ENCODE assay signal across 14 cellular contexts in the genomic region with DNA sequence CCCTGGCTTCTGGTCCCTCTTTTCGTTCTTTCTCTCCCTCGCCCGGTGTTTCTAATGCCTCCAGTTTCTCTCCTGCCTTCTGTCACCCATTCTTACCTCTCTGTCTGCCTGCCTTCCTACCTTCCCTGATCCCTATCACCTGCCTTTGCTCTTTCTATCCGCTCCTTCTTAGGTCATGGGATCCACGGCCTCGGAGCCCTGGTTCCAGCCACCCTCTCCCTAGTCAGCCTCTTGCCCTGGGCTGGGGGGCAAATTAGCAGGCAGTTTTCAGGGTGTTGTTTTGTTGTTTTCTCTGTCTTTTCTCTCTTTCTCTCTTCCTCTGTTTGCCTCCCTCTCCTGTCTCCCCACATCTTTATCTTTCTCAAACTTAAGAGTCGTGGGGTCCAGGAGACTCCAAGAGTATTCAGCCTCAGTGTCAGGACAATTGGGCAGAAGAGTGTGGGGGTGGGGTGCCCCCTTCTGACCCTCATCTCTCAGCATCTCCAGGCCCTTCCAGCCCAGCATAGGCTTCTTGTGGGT. TPM values are rescaled to one million over a fixed set of nuclear protein-coding genes. Genes with fewer than 3 reads are reported as not detected.
DNase-seq lines count a peak whose midpoint lies in the region; ATAC-seq lines count a peak whose summit lies in the region.
"Had no signal": no experiment of that assay in that cellular context is flagged by ENCODE, and none has a peak within 500 bp of the region (broad histone marks: within the 10 kb centered on the region; RNA-seq: fewer than 3 reads in every experiment).

No MANE protein-coding gene starts in this region.

- peaks cover 9% of the 10 kb centered on the region; the same call in 1 of the 2 replicates for H3K4me1 ChIP-seq in iPS-20b (ENCODE audit: insufficient read depth, low read length)
- H3K4me1 ChIP-seq: BE2C, foreskin keratinocyte had no signal

- H3K36me3 Mint-ChIP-seq in activated naive CD4-positive, alpha-beta T cell treated with anti-CD3 and anti-CD28 coated beads, Interleukin-2, amount 50 U/mL, for 24 hours, result peaks cover 2% of the 10 kb centered on the region
- H3K36me3 Mint-ChIP-seq in activated CD4-positive, alpha-beta memory T cell treated with anti-CD3 and anti-CD28 coated beads for 36 hours, result no peaks in the 10 kb centered on the region
- peaks cover 3 to 5% of the 10 kb centered on the region in 2 donors for H3K36me3 Mint-ChIP-seq in stimulated activated naive B cell treated with anti-CD40 and anti-IgM and Interleukin-4, amounts not matched to agents 10 μg/mL and 1 μg/mL and 100 μg/mL, for 72 hours

- H3K9me3 ChIP-seq in iPS-20b (ENCODE audit: insufficient read depth, low read depth, low read length), result peaks cover 7% of the 10 kb centered on the region; the same call in 1 of the 2 replicates
- H3K9me3 ChIP-seq: BE2C, left lung, thyroid gland had no signal

- no peaks in the 10 kb centered on the region for H3K36me3 ChIP-seq in iPS-20b (ENCODE audit: insufficient read depth, low read depth, low read length)
- H3K36me3 ChIP-seq: BE2C, left lung, thyroid gland had no signal

- peaks cover 40% of the 10 kb centered on the region for H3K4me1 Mint-ChIP-seq in activated naive CD4-positive, alpha-beta T cell treated with anti-CD3 and anti-CD28 coated beads, Interleukin-2, amount 50 U/mL, for 24 hours
- peaks cover 43% of the 10 kb centered on the region for H3K4me1 Mint-ChIP-seq in activated CD4-positive, alpha-beta memory T cell treated with anti-CD3 and anti-CD28 coated beads for 36 hours (ENCODE audit: low read depth)
- H3K4me1 Mint-ChIP-seq in stimulated activated naive B cell treated with anti-CD40 and anti-IgM and Interleukin-4, amounts not matched to agents 10 μg/mL and 1 μg/mL and 100 μg/mL, for 72 hours, result peaks cover 48 to 73% of the 10 kb centered on the region in 2 donors

- peaks cover 100% of the 10 kb centered on the region for H3K27me3 ChIP-seq in iPS-20b (ENCODE audit: insufficient read depth, low read length)

- peak overlapping the region; percentile 48; the same call in 1 of the 2 replicates for H3K4me3 ChIP-seq in iPS-20b (ENCODE audit: low read length)
- H3K4me3 ChIP-seq: left lung, thyroid gland had no signal

- no peak overlapping the region for H3K27ac Mint-ChIP-seq in activated naive CD4-positive, alpha-beta T cell treated with anti-CD3 and anti-CD28 coated beads, Interleukin-2, amount 50 U/mL, for 24 hours
- peak overlapping the region; percentile 4 for H3K27ac Mint-ChIP-seq in activated CD4-positive, alpha-beta memory T cell treated with anti-CD3 and anti-CD28 coated beads for 36 hours
- peak overlapping the region; percentile 59 for H3K27ac Mint-ChIP-seq in stimulated activated naive B cell treated with anti-CD40 and anti-IgM and Interleukin-4, amounts not matched to agents 10 μg/mL and 1 μg/mL and 100 μg/mL, for 72 hours

- POLR2A ChIA-PET in activated CD4-positive, alpha-beta memory T cell treated with anti-CD3 and anti-CD28 coated beads for 36 hours (lab: Charles Lee), result no interaction called here

- intact Hi-C loops in activated CD4-positive, alpha-beta memory T cell treated with anti-CD3 and anti-CD28 coated beads for 36 hours (cut with micrococcal nuclease), result loop anchor here (10.0 kb wide), 2 partner anchors 388 to 478 kb away; a partner anchor contains a TSS
- intact Hi-C loops in posterior cingulate gyrus (cut with DNase I), result loop anchor here (10.0 kb wide), 1 partner anchor 128 kb away; no protein-coding TSS in a partner anchor

- no peak overlapping the region for H3K9ac ChIP-seq in iPS-20b (ENCODE audit: low read depth, low read length)

- peak overlapping the region; percentile 70 for H3K4me3 Mint-ChIP-seq in activated naive CD4-positive, alpha-beta T cell treated with anti-CD3 and anti-CD28 coated beads, Interleukin-2, amount 50 U/mL, for 24 hours
- H3K4me3 Mint-ChIP-seq in activated CD4-positive, alpha-beta memory T cell treated with anti-CD3 and anti-CD28 coated beads for 36 hours, result peak overlapping the region; percentile 27
- peak overlapping the region; percentile 58 to 60 for H3K4me3 Mint-ChIP-seq in stimulated activated naive B cell treated with anti-CD40 and anti-IgM and Interleukin-4, amounts not matched to agents 10 μg/mL and 1 μg/mL and 100 μg/mL, for 72 hours

- no peak for ATAC-seq in stimulated activated naive B cell treated with anti-CD40 and anti-IgM and Interleukin-4, amounts not matched to agents 10 μg/mL and 1 μg/mL and 100 μg/mL, for 72 hours (replicated peaks)
- ATAC-seq: foreskin keratinocyte, left lung had no signal

- no peak overlapping the region for H3K27ac ChIP-seq in iPS-20b (ENCODE audit: low read length)
- H3K27ac ChIP-seq: foreskin keratinocyte, left lung, thyroid gland had no signal

- H3K27me3 Mint-ChIP-seq in activated naive CD4-positive, alpha-beta T cell treated with anti-CD3 and anti-CD28 coated beads, Interleukin-2, amount 50 U/mL, for 24 hours, result peaks cover 49% of the 10 kb centered on the region
- H3K27me3 Mint-ChIP-seq in activated CD4-positive, alpha-beta memory T cell treated with anti-CD3 and anti-CD28 coated beads for 36 hours, result peaks cover 81% of the 10 kb centered on the region
- H3K27me3 Mint-ChIP-seq in stimulated activated naive B cell treated with anti-CD40 and anti-IgM and Interleukin-4, amounts not matched to agents 10 μg/mL and 1 μg/mL and 100 μg/mL, for 72 hours, result peaks cover 78 to 88% of the 10 kb centered on the region in 2 donors

- no peak for DNase-seq in activated naive CD4-positive, alpha-beta T cell treated with anti-CD3 and anti-CD28 coated beads, Interleukin-2, amount 50 U/mL, for 16 hours
- DNase-seq in activated CD4-positive, alpha-beta memory T cell treated with anti-CD3 and anti-CD28 coated beads for 36 hours, result no peak
- DNase-seq in stimulated activated naive B cell treated with anti-CD40 and anti-IgM and Interleukin-4, amounts not matched to agents 10 μg/mL and 1 μg/mL and 100 μg/mL, for 72 hours, result no peak
- DNase-seq in posterior cingulate gyrus (no peak), SKM-1 treated with dmso at 0.1 percent for 144 hours (lab: John Stamatoyannopoulos, UW; ENCODE audit: unreplicated experiment) (no peak)
- DNase-seq in effector CD8-positive, alpha-beta T cell (lab: John Stamatoyannopoulos, UW), result no peak
- DNase-seq: BE2C, foreskin keratinocyte, left lung, NCI-H187, thyroid gland had no signal

- CTCF ChIA-PET in activated CD4-positive, alpha-beta memory T cell treated with anti-CD3 and anti-CD28 coated beads for 36 hours (lab: Charles Lee), result interaction anchor here (0.9 to 1.6 kb wide), 3 partner anchors 110 to 211 kb away, joined by 4 to 7 read pairs (median 5); a partner anchor contains a TSS

- no peaks in the 10 kb centered on the region for H3K9me3 Mint-ChIP-seq in activated naive CD4-positive, alpha-beta T cell treated with anti-CD3 and anti-CD28 coated beads, Interleukin-2, amount 50 U/mL, for 24 hours
- H3K9me3 Mint-ChIP-seq in activated CD4-positive, alpha-beta memory T cell treated with anti-CD3 and anti-CD28 coated beads for 36 hours, result no peaks in the 10 kb centered on the region
- H3K9me3 Mint-ChIP-seq in stimulated activated naive B cell treated with anti-CD40 and anti-IgM and Interleukin-4, amounts not matched to agents 10 μg/mL and 1 μg/mL and 100 μg/mL, for 72 hours, result no peaks in the 10 kb centered on the region

RNA-seq across cellular contexts. Expression of a gene that starts 1.1 kb away (rescaled TPM):
- total RNA-seq in activated CD4-positive, alpha-beta memory T cell treated with anti-CD3 and anti-CD28 coated beads for 36 hours, result not detected
- total RNA-seq: foreskin keratinocyte; left lung; T-helper 1 cell treated with Interleukin-12 subunit alpha and Interleukin-12 subunit beta and Interleukin-4 antibody, amounts not matched to agents 30 ng/mL and 1 ng/mL, for 36 hours; thyroid gland had no signal
